In genomic region chr3:185309309-185309708, GRCh38 we compare ENCODE assay signal across 23 cellular contexts.
"Had no signal": no experiment of that assay in that cellular context is flagged by ENCODE, and none has a peak within 500 bp of the region (broad histone marks: within the 10 kb centered on the region; RNA-seq: fewer than 3 reads in every experiment).

No MANE protein-coding gene starts in this region.

- H3K36me3 ChIP-seq: gastrocnemius medialis, left lung, lower lobe of right lung had no signal

- H3K4me3 ChIP-seq: esophagus squamous epithelium, gastrocnemius medialis, heart right ventricle, left lung, lower lobe of right lung, mucosa of descending colon had no signal

- H3K27ac ChIP-seq: epithelial cell of prostate, esophagus squamous epithelium, gastrocnemius medialis, heart right ventricle, left lung, lower lobe of right lung had no signal

- DNase-seq: cortex of kidney; effector memory CD4-positive, alpha-beta T cell; erythroblast; esophagus squamous epithelium; foreskin fibroblast; foreskin melanocyte; gastrocnemius medialis; glutamatergic neuron; head of caudate nucleus; heart right ventricle; hippocampal formation; left cardiac atrium; left lung; left ventricle myocardium superior; lower lobe of right lung; mesenchymal stem cell; mucosa of descending colon; naive B cell had no signal

- H3K4me1 ChIP-seq: esophagus squamous epithelium, gastrocnemius medialis, heart right ventricle had no signal

- H3K9me3 ChIP-seq: gastrocnemius medialis had no signal

- ATAC-seq: esophagus mucosa, gastrocnemius medialis, left cardiac atrium, left lung, lower lobe of right lung, mucosa of descending colon had no signal

- H3K27me3 ChIP-seq: esophagus squamous epithelium, gastrocnemius medialis, heart right ventricle, left lung had no signal

- FAIRE-seq: colon, islet of Langerhans, keratinocyte had no signal
